In the genomic region with DNA sequence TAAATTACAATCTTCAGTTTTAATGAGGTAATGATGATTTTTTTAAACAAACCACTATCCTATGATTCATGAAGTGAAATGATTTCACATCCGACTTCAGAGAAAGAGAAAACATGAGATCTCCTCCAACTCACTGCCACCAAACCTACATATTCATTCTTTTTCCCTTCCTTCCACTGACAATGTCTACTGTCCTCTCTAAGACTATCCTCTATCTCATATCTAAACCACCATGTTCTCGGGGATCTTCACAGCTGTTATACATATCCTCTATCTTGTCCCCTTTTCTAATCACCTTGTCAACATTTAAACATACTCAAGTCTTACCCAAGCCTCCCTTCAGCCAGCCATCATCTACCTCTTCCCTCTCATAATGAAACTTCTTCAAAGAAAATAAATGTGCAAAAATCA, we compare ENCODE assay signal across 12 cellular contexts. TPM values are rescaled to one million over a fixed set of nuclear protein-coding genes. Genes with fewer than 3 reads are reported as not detected.
A peak's percentile ranks its signal among the peaks of the same experiment; 100 is the strongest.
DNase-seq lines count a peak whose midpoint lies in the region; ATAC-seq and TF ChIP-seq lines count a peak whose summit lies in the region.
"Had no signal": no experiment of that assay in that cellular context is flagged by ENCODE, and none has a peak within 500 bp of the region (broad histone marks: within the 10 kb centered on the region; RNA-seq: fewer than 3 reads in every experiment).

No MANE protein-coding gene starts in this region.

- H3K27ac Mint-ChIP-seq in activated naive CD4-positive, alpha-beta T cell treated with anti-CD3 and anti-CD28 coated beads, Interleukin-2, amount 50 U/mL, for 72 hours = peak overlapping the region; percentile 67 to 87
- no peak overlapping the region for H3K27ac Mint-ChIP-seq in neural progenitor cell

- H3K27ac ChIP-seq in HEK293 (ENCODE audit: extremely low read depth, low read depth, low read length) (no peak overlapping the region), neural progenitor cell (no peak overlapping the region)
- H3K27ac ChIP-seq: left lung had no signal

- H2AFZ ChIP-seq in neural progenitor cell (replicated peaks) = no peak overlapping the region

- no peak overlapping the region for H3K9ac ChIP-seq in neural progenitor cell

- DNase-seq in AG10803 (ENCODE audit: low read depth) (peak; percentile 34), fibroblast of villous mesenchyme (ENCODE audit: low read depth) (peak; percentile 41), neural progenitor cell (ENCODE audit: low spot score) (no peak), NOMO-1 treated with dmso at 0.1 percent for 144 hours (lab: John Stamatoyannopoulos, UW; ENCODE audit: unreplicated experiment) (no peak), HPDE6-E6E7 (ENCODE audit: extremely low spot score) (no peak)
- peak in 1 of 2 donors; percentile 9 for DNase-seq in activated naive CD4-positive, alpha-beta T cell treated with anti-CD3 and anti-CD28 coated beads, Interleukin-2, amount 50 U/mL, for 72 hours (ENCODE audit: low spot score in 2 of 2)
- DNase-seq: activated effector memory CD4-positive, alpha-beta T cell treated with anti-CD3 and anti-CD28 coated beads, Interleukin-2, amount 50 U/mL, for 16 hours; left lung; MG63; NCI-H2227 treated with DMSO at 0.1 percent for 48 hours had no signal

- no peaks in the 10 kb centered on the region for H3K9me3 Mint-ChIP-seq in activated naive CD4-positive, alpha-beta T cell treated with anti-CD3 and anti-CD28 coated beads, Interleukin-2, amount 50 U/mL, for 72 hours
- H3K9me3 Mint-ChIP-seq in neural progenitor cell = peaks cover 10% of the 10 kb centered on the region

- no peaks in the 10 kb centered on the region for H3K27me3 ChIP-seq in neural progenitor cell
- H3K27me3 ChIP-seq: left lung, MG63 had no signal

- no peaks in the 10 kb centered on the region for H3K36me3 Mint-ChIP-seq in activated naive CD4-positive, alpha-beta T cell treated with anti-CD3 and anti-CD28 coated beads, Interleukin-2, amount 50 U/mL, for 72 hours
- H3K36me3 Mint-ChIP-seq in neural progenitor cell = no peaks in the 10 kb centered on the region

- no peaks in the 10 kb centered on the region for H3F3A ChIP-seq in neural progenitor cell (ENCODE audit: low read depth)

- H3K4me2 ChIP-seq in neural progenitor cell = no peak overlapping the region

- H3K4me1 Mint-ChIP-seq in neural progenitor cell = peaks cover 11% of the 10 kb centered on the region

- H3K36me3 ChIP-seq in HEK293 (ENCODE audit: control insufficient read depth in 2 of 2, insufficient read depth in 1 of 2, low read length in 2 of 2) (no peaks in the 10 kb centered on the region), neural progenitor cell (no peaks in the 10 kb centered on the region)
- H3K36me3 ChIP-seq: left lung had no signal

- H3K4me1 ChIP-seq in HEK293 (ENCODE audit: control insufficient read depth, insufficient read depth, low read length) = peaks cover 4% of the 10 kb centered on the region; the same call in 1 of the 2 replicates
- H3K4me1 ChIP-seq in neural progenitor cell = peaks cover 8% of the 10 kb centered on the region

- H3K4me3 ChIP-seq in AG10803 (ENCODE audit: low read length) (no peak overlapping the region), HEK293 (ENCODE audit: low read depth, low read length) (no peak overlapping the region), fibroblast of villous mesenchyme (ENCODE audit: low read depth, low read length) (no peak overlapping the region), neural progenitor cell (no peak overlapping the region)
- H3K4me3 ChIP-seq: left lung, MG63 had no signal

- POLR2A ChIA-PET in HEK293 (lab: Yijun Ruan, JAX) = no interaction called here

- CTCF ChIA-PET in HEK293 (lab: Yijun Ruan, JAX) = interaction anchor here (0.6 kb wide), 1 partner anchor 300 kb away, joined by 3 read pairs; no protein-coding TSS in a partner anchor

- H3K79me2 ChIP-seq in neural progenitor cell (ENCODE audit: low read depth) = peaks cover 32% of the 10 kb centered on the region

- H3K27me3 Mint-ChIP-seq in neural progenitor cell (ENCODE audit: insufficient read depth, low read depth) = no peaks in the 10 kb centered on the region

- H3K9me3 ChIP-seq in HEK293 (ENCODE audit: control insufficient read depth, insufficient read depth, low read depth, low read length) (no peaks in the 10 kb centered on the region), neural progenitor cell (ENCODE audit: low read depth) (no peaks in the 10 kb centered on the region)
- H3K9me3 ChIP-seq: left lung, MG63 had no signal

- H3K4me3 Mint-ChIP-seq in neural progenitor cell = no peak overlapping the region

- ATAC-seq in activated naive CD4-positive, alpha-beta T cell treated with anti-CD3 and anti-CD28 coated beads, Interleukin-2, amount 50 U/mL, for 72 hours = peak; percentile 96 to 99
- ATAC-seq in GM19351 (IDR thresholded peaks at IDR 0.05; ENCODE audit: unreplicated experiment) = no peak
- ATAC-seq: left lung had no signal

- peaks cover 7% of the 10 kb centered on the region for H4K20me1 ChIP-seq in neural progenitor cell (ENCODE audit: low read depth)

- TF ChIP-seq CTCF in AG10803 (conservative IDR thresholded peaks at IDR 0.05; ENCODE audit: low read length) (no peak), HEK293 (tag by site-specific recombination; IDR thresholded peaks at IDR 0.05) (no peak), fibroblast of villous mesenchyme (IDR thresholded peaks at IDR 0.05; ENCODE audit: insufficient read depth, low read depth, low read length) (no peak), neural progenitor cell (IDR thresholded peaks at IDR 0.05) (no peak)

TF ChIP-seq in HEK293, 187 proteins besides CTCF, POLR2A, EP300 and RAD21:
- TF ChIP-seq ZNF302 (tag by site-specific recombination; IDR thresholded peaks at IDR 0.05; ENCODE audit: low read depth) (no peak), FEZF1 (tag by site-specific recombination; IDR thresholded peaks at IDR 0.05) (no peak), PRDM1 (tag by site-specific recombination; IDR thresholded peaks at IDR 0.05) (peak; percentile 63)
- TF ChIP-seq, protein P1, sequence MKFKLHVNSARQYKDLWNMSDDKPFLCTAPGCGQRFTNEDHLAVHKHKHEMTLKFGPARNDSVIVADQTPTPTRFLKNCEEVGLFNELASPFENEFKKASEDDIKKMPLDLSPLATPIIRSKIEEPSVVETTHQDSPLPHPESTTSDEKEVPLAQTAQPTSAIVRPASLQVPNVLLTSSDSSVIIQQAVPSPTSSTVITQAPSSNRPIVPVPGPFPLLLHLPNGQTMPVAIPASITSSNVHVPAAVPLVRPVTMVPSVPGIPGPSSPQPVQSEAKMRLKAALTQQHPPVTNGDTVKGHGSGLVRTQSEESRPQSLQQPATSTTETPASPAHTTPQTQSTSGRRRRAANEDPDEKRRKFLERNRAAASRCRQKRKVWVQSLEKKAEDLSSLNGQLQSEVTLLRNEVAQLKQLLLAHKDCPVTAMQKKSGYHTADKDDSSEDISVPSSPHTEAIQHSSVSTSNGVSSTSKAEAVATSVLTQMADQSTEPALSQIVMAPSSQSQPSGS (tag by site-specific recombination; IDR thresholded peaks at IDR 0.05; ENCODE audit: low read depth) = peak; percentile 40; the same call in 1 of the 2 replicates

RNA-seq across cellular contexts. Expression of a gene that starts 53.5 kb away (rescaled TPM):
- 10 to 100 TPM; 14.9 to 16.0 TPM for total RNA-seq in activated naive CD4-positive, alpha-beta T cell treated with anti-CD3 and anti-CD28 coated beads, Interleukin-2, amount 50 U/mL, for 72 hours
- total RNA-seq in fibroblast of villous mesenchyme = 103 and 188 TPM in 2 replicates
- 21.6 and 24.6 TPM in 2 replicates for total RNA-seq in neural progenitor cell (ENCODE audit: low replicate concordance)

Comparison
In these comparisons a context has a peak if more than half of its experiments do, and no peak if none do; other contexts are left out.
1. DNase-seq: peak in AG10803 (single experiment) and fibroblast of villous mesenchyme (single experiment); none in neural progenitor cell (single experiment), NOMO-1 treated with dmso at 0.1 percent for 144 hours (single experiment) and HPDE6-E6E7 (single experiment).